ENCODE assay signal across 1 cellular context in the genomic region with DNA sequence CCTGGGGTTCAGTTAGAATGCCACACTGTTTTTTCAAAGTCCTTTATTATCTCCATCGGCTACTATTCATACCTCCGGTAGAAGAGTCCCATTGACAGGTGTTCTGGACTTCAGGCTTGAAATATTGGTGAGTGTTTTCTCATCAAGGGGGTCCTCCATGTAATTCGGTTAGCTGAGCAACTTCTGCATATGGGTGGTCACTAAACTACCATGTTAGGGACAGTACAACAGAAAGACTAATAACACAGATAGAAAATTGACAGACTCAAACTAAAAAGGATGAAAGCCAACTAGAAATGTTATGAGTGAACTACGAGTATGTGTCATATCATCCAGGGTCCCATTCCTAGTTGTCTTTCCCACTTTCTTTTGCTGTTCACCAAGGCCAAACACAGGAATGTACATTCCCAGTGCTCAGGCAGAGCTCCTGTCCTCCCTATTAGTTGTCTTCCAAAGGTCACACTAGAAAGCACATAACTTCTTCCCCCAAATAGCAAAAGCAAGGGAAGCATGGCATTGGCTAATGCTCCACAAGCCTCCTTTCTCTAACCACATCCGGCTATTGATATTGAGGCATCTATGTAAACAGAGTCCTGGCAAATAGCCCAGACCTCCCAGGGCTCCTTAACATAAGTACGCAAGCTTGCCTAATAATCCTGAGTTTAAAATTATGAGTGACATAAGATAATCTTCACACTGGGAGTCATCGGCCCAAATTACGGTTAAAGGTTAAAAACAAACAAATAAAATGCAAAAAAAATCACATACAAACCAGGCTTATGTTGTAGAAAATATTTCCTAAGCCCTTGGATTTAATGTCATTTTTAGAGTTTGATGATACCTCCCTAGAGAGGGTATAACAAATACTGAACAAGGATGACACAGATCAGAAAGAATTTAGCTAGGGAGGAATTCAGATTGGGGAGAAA.
TF ChIP-seq lines count a peak whose summit lies in the region.

No MANE protein-coding gene starts in this region.

TF ChIP-seq in HepG2, 621 proteins besides CTCF, POLR2A, EP300 and RAD21 (continued from another document and continues in another):
- TF ChIP-seq, protein P1, sequence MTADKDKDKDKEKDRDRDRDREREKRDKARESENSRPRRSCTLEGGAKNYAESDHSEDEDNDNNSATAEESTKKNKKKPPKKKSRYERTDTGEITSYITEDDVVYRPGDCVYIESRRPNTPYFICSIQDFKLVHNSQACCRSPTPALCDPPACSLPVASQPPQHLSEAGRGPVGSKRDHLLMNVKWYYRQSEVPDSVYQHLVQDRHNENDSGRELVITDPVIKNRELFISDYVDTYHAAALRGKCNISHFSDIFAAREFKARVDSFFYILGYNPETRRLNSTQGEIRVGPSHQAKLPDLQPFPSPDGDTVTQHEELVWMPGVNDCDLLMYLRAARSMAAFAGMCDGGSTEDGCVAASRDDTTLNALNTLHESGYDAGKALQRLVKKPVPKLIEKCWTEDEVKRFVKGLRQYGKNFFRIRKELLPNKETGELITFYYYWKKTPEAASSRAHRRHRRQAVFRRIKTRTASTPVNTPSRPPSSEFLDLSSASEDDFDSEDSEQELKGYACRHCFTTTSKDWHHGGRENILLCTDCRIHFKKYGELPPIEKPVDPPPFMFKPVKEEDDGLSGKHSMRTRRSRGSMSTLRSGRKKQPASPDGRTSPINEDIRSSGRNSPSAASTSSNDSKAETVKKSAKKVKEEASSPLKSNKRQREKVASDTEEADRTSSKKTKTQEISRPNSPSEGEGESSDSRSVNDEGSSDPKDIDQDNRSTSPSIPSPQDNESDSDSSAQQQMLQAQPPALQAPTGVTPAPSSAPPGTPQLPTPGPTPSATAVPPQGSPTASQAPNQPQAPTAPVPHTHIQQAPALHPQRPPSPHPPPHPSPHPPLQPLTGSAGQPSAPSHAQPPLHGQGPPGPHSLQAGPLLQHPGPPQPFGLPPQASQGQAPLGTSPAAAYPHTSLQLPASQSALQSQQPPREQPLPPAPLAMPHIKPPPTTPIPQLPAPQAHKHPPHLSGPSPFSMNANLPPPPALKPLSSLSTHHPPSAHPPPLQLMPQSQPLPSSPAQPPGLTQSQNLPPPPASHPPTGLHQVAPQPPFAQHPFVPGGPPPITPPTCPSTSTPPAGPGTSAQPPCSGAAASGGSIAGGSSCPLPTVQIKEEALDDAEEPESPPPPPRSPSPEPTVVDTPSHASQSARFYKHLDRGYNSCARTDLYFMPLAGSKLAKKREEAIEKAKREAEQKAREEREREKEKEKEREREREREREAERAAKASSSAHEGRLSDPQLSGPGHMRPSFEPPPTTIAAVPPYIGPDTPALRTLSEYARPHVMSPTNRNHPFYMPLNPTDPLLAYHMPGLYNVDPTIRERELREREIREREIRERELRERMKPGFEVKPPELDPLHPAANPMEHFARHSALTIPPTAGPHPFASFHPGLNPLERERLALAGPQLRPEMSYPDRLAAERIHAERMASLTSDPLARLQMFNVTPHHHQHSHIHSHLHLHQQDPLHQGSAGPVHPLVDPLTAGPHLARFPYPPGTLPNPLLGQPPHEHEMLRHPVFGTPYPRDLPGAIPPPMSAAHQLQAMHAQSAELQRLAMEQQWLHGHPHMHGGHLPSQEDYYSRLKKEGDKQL (CRISPR knock-in tag; IDR thresholded peaks at IDR 0.05; ENCODE audit: low read depth), result peak; percentile 84
- TF ChIP-seq ZNF30 (CRISPR knock-in tag; IDR thresholded peaks at IDR 0.05) (peak; percentile 64; the same call in 1 of the 2 replicates), ZNF496 (CRISPR knock-in tag; IDR thresholded peaks at IDR 0.05; ENCODE audit: insufficient replicate concordance) (no peak), HNF4G (IDR thresholded peaks at IDR 0.05; ENCODE audit: borderline replicate concordance, low read depth, low read length) (peak; percentile 95), HNF4G (CRISPR knock-in tag; IDR thresholded peaks at IDR 0.05; ENCODE audit: borderline replicate concordance, low read depth) (peak; percentile 94), FOXP1 (IDR thresholded peaks at IDR 0.05) (peak; percentile 80), FOXP1 (CRISPR knock-in tag; IDR thresholded peaks at IDR 0.05) (peak; percentile 93), ZNF3 (CRISPR knock-in tag; IDR thresholded peaks at IDR 0.05) (peak; percentile 66; the same call in 1 of the 2 replicates), NFIC (IDR thresholded peaks at IDR 0.05; ENCODE audit: low read length) (peak; percentile 100), SMC3 (IDR thresholded peaks at IDR 0.05; ENCODE audit: low read length) (peak; percentile 29; the same call in 1 of the 2 replicates), EHMT2 (IDR thresholded peaks at IDR 0.05; ENCODE audit: borderline replicate concordance, low read depth, low read length) (peak; percentile 88; the same call in 1 of the 2 replicates), ZNF382 (CRISPR knock-in tag; IDR thresholded peaks at IDR 0.05; ENCODE audit: borderline replicate concordance) (no peak), MIXL1 (CRISPR knock-in tag; IDR thresholded peaks at IDR 0.05) (peak; percentile 95), KDM5B (CRISPR knock-in tag; IDR thresholded peaks at IDR 0.05; ENCODE audit: borderline replicate concordance) (no peak), ZNF546 (CRISPR knock-in tag; conservative IDR thresholded peaks at IDR 0.05) (no peak), TCF7L2 (IDR thresholded peaks at IDR 0.05; ENCODE audit: low read depth, low read length) (no peak), YEATS4 (CRISPR knock-in tag; IDR thresholded peaks at IDR 0.05; ENCODE audit: borderline replicate concordance) (peak; percentile 34; the same call in 1 of the 2 replicates), FOXM1 (CRISPR knock-in tag; IDR thresholded peaks at IDR 0.05) (no peak), SOX6 (IDR thresholded peaks at IDR 0.05) (no peak), SOX6 (CRISPR knock-in tag; IDR thresholded peaks at IDR 0.05) (peak; percentile 97), RNF2 (conservative IDR thresholded peaks at IDR 0.05; ENCODE audit: low read depth) (0 out of 2 replicates have a peak, but pooled peaks have one; percentile 55), ZNF713 (CRISPR knock-in tag; IDR thresholded peaks at IDR 0.05) (no peak), NFYC (CRISPR knock-in tag; IDR thresholded peaks at IDR 0.05) (peak; percentile 78), MTF1 (CRISPR knock-in tag; IDR thresholded peaks at IDR 0.05) (no peak), PHF21A (CRISPR knock-in tag; IDR thresholded peaks at IDR 0.05) (peak; percentile 97), THAP11 (CRISPR knock-in tag; IDR thresholded peaks at IDR 0.05) (peak; percentile 78), ZNF558 (CRISPR knock-in tag; IDR thresholded peaks at IDR 0.05; ENCODE audit: borderline replicate concordance) (no peak), POLR2G (IDR thresholded peaks at IDR 0.05; ENCODE audit: low read depth, low read length) (no peak), ZNF253 (CRISPR knock-in tag; IDR thresholded peaks at IDR 0.05; ENCODE audit: borderline replicate concordance) (no peak), THYN1 (CRISPR knock-in tag; IDR thresholded peaks at IDR 0.05; ENCODE audit: borderline replicate concordance, low read depth) (no peak), TOPORS (CRISPR knock-in tag; IDR thresholded peaks at IDR 0.05) (no peak), ZEB1 (IDR thresholded peaks at IDR 0.05; ENCODE audit: insufficient replicate concordance, low read depth) (peak; percentile 82), REPIN1 (CRISPR knock-in tag; IDR thresholded peaks at IDR 0.05; ENCODE audit: borderline replicate concordance, low read depth) (peak; percentile 75; the same call in 1 of the 2 replicates), TAF1 (CRISPR knock-in tag; IDR thresholded peaks at IDR 0.05) (no peak), ZNF577 (CRISPR knock-in tag; IDR thresholded peaks at IDR 0.05; ENCODE audit: borderline replicate concordance, low read depth) (no peak), ZNF670 (CRISPR knock-in tag; IDR thresholded peaks at IDR 0.05; ENCODE audit: borderline replicate concordance) (peak; percentile 87; the same call in 1 of the 2 replicates), ZNF850 (CRISPR knock-in tag; conservative IDR thresholded peaks at IDR 0.05) (no peak), ZBTB42 (CRISPR knock-in tag; IDR thresholded peaks at IDR 0.05) (no peak), ESRRA (CRISPR knock-in tag; IDR thresholded peaks at IDR 0.05; ENCODE audit: low read depth) (peak; percentile 83; the same call in 1 of the 2 replicates), MTF2 (CRISPR knock-in tag; IDR thresholded peaks at IDR 0.05; ENCODE audit: borderline replicate concordance) (peak; percentile 76; the same call in 1 of the 2 replicates), TSC22D2 (CRISPR knock-in tag; IDR thresholded peaks at IDR 0.05; ENCODE audit: borderline replicate concordance) (no peak), KLF15 (CRISPR knock-in tag; IDR thresholded peaks at IDR 0.05; ENCODE audit: borderline replicate concordance) (no peak; the same call in 1 of the 2 replicates), TEAD2 (CRISPR knock-in tag; IDR thresholded peaks at IDR 0.05) (no peak), CCDC6 (CRISPR knock-in tag; IDR thresholded peaks at IDR 0.05) (no peak), MTA3 (CRISPR knock-in tag; IDR thresholded peaks at IDR 0.05) (no peak), IKZF1 (IDR thresholded peaks at IDR 0.05) (no peak), FOXA3 (CRISPR knock-in tag; IDR thresholded peaks at IDR 0.05) (peak; percentile 100), REL (CRISPR knock-in tag; conservative IDR thresholded peaks at IDR 0.05) (no peak)
- TF ChIP-seq, protein P2, sequence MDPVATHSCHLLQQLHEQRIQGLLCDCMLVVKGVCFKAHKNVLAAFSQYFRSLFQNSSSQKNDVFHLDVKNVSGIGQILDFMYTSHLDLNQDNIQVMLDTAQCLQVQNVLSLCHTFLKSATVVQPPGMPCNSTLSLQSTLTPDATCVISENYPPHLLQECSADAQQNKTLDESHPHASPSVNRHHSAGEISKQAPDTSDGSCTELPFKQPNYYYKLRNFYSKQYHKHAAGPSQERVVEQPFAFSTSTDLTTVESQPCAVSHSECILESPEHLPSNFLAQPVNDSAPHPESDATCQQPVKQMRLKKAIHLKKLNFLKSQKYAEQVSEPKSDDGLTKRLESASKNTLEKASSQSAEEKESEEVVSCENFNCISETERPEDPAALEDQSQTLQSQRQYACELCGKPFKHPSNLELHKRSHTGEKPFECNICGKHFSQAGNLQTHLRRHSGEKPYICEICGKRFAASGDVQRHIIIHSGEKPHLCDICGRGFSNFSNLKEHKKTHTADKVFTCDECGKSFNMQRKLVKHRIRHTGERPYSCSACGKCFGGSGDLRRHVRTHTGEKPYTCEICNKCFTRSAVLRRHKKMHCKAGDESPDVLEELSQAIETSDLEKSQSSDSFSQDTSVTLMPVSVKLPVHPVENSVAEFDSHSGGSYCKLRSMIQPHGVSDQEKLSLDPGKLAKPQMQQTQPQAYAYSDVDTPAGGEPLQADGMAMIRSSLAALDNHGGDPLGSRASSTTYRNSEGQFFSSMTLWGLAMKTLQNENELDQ (CRISPR knock-in tag; IDR thresholded peaks at IDR 0.05; ENCODE audit: borderline replicate concordance), result no peak
- TF ChIP-seq, protein P3, sequence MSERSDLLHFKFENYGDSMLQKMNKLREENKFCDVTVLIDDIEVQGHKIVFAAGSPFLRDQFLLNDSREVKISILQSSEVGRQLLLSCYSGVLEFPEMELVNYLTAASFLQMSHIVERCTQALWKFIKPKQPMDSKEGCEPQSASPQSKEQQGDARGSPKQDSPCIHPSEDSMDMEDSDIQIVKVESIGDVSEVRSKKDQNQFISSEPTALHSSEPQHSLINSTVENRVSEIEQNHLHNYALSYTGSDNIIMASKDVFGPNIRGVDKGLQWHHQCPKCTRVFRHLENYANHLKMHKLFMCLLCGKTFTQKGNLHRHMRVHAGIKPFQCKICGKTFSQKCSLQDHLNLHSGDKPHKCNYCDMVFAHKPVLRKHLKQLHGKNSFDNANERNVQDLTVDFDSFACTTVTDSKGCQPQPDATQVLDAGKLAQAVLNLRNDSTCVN (CRISPR knock-in tag; IDR thresholded peaks at IDR 0.05; ENCODE audit: borderline replicate concordance), result peak; percentile 28; the same call in 1 of the 2 replicates
- TF ChIP-seq, protein P4, sequence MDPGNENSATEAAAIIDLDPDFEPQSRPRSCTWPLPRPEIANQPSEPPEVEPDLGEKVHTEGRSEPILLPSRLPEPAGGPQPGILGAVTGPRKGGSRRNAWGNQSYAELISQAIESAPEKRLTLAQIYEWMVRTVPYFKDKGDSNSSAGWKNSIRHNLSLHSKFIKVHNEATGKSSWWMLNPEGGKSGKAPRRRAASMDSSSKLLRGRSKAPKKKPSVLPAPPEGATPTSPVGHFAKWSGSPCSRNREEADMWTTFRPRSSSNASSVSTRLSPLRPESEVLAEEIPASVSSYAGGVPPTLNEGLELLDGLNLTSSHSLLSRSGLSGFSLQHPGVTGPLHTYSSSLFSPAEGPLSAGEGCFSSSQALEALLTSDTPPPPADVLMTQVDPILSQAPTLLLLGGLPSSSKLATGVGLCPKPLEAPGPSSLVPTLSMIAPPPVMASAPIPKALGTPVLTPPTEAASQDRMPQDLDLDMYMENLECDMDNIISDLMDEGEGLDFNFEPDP (CRISPR knock-in tag; conservative IDR thresholded peaks at IDR 0.05), result 0 out of 2 replicates have a peak, but pooled peaks have one; percentile 49
- TF ChIP-seq, protein P5, sequence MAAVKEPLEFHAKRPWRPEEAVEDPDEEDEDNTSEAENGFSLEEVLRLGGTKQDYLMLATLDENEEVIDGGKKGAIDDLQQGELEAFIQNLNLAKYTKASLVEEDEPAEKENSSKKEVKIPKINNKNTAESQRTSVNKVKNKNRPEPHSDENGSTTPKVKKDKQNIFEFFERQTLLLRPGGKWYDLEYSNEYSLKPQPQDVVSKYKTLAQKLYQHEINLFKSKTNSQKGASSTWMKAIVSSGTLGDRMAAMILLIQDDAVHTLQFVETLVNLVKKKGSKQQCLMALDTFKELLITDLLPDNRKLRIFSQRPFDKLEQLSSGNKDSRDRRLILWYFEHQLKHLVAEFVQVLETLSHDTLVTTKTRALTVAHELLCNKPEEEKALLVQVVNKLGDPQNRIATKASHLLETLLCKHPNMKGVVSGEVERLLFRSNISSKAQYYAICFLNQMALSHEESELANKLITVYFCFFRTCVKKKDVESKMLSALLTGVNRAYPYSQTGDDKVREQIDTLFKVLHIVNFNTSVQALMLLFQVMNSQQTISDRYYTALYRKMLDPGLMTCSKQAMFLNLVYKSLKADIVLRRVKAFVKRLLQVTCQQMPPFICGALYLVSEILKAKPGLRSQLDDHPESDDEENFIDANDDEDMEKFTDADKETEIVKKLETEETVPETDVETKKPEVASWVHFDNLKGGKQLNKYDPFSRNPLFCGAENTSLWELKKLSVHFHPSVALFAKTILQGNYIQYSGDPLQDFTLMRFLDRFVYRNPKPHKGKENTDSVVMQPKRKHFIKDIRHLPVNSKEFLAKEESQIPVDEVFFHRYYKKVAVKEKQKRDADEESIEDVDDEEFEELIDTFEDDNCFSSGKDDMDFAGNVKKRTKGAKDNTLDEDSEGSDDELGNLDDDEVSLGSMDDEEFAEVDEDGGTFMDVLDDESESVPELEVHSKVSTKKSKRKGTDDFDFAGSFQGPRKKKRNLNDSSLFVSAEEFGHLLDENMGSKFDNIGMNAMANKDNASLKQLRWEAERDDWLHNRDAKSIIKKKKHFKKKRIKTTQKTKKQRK (IDR thresholded peaks at IDR 0.05; ENCODE audit: low read length), result no peak
- TF ChIP-seq, protein P6, sequence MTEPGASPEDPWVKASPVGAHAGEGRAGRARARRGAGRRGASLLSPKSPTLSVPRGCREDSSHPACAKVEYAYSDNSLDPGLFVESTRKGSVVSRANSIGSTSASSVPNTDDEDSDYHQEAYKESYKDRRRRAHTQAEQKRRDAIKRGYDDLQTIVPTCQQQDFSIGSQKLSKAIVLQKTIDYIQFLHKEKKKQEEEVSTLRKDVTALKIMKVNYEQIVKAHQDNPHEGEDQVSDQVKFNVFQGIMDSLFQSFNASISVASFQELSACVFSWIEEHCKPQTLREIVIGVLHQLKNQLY (CRISPR knock-in tag; IDR thresholded peaks at IDR 0.05), result peak; percentile 87
